In genomic region chr3:184338538-184338945, GRCh38 we compare ENCODE assay signal across 9 cellular contexts. TPM values are rescaled to one million over a fixed set of nuclear protein-coding genes. Genes with fewer than 3 reads are reported as not detected.
A peak's percentile ranks its signal among the peaks of the same experiment; 100 is the strongest.
DNase-seq lines count a peak whose midpoint lies in the region; ATAC-seq and TF ChIP-seq lines count a peak whose summit lies in the region.
"Had no signal": no experiment of that assay in that cellular context is flagged by ENCODE, and none has a peak within 500 bp of the region (broad histone marks: within the 10 kb centered on the region; RNA-seq: fewer than 3 reads in every experiment).

No MANE protein-coding gene starts in this region.

- no peak overlapping the region for H3K4me3 ChIP-seq in cardiac muscle cell
- no peak overlapping the region for H3K4me3 ChIP-seq in SJCRH30

- H3K36me3 ChIP-seq in cardiac muscle cell (peaks cover 13% of the 10 kb centered on the region), SJCRH30 (peaks cover 16% of the 10 kb centered on the region)

- H3K4me1 ChIP-seq in cardiac muscle cell (ENCODE audit: low read depth): peaks cover 5% of the 10 kb centered on the region
- peaks cover 7% of the 10 kb centered on the region; the same call in 1 of the 2 replicates for H3K4me1 ChIP-seq in SJCRH30

- TF ChIP-seq CTCF in cardiac muscle cell (IDR thresholded peaks at IDR 0.05; ENCODE audit: low read depth, low read length): peak; percentile 20

- H3K27me3 Mint-ChIP-seq in activated CD4-positive, alpha-beta memory T cell treated with anti-CD3 and anti-CD28 coated beads, Interleukin-2, amount 10 ng/mL, durations not matched to agents 7 days and 5 days: no peaks in the 10 kb centered on the region
- H3K27me3 Mint-ChIP-seq: IgD-negative memory B cell had no signal

- intact Hi-C loops in posterior vena cava (cut with DNase I): no loop called here

- no peak overlapping the region for H3K27ac Mint-ChIP-seq in activated CD4-positive, alpha-beta memory T cell treated with anti-CD3 and anti-CD28 coated beads, Interleukin-2, amount 10 ng/mL, durations not matched to agents 7 days and 5 days

- ATAC-seq in HG03571 (IDR thresholded peaks at IDR 0.05; ENCODE audit: unreplicated experiment): no peak
- ATAC-seq in GM21528 (IDR thresholded peaks at IDR 0.05; ENCODE audit: low FRiP score, unreplicated experiment): no peak
- no peak for ATAC-seq in HG03175 (IDR thresholded peaks at IDR 0.05; ENCODE audit: unreplicated experiment)

- no peaks in the 10 kb centered on the region for H3K9me3 Mint-ChIP-seq in activated CD4-positive, alpha-beta memory T cell treated with anti-CD3 and anti-CD28 coated beads, Interleukin-2, amount 10 ng/mL, durations not matched to agents 7 days and 5 days
- H3K9me3 Mint-ChIP-seq: IgD-negative memory B cell had no signal

- DNase-seq in NCI-H1436 (lab: John Stamatoyannopoulos, UW) (peak; percentile 99), cardiac muscle cell (ENCODE audit: low read depth in 1 of 2, low spot score in 1 of 2) (peak; percentile 32 to 93), posterior vena cava (ENCODE audit: low spot score) (peak; percentile 93), SJCRH30 (no peak)
- no peak for DNase-seq in activated CD4-positive, alpha-beta memory T cell treated with anti-CD3 and anti-CD28 coated beads, Interleukin-2, amount 10 ng/mL, durations not matched to agents 7 days and 5 days

- CTCF ChIA-PET in activated CD4-positive, alpha-beta memory T cell treated with anti-CD3 and anti-CD28 coated beads, Interleukin-2, amount 10 ng/mL, durations not matched to agents 7 days and 5 days (lab: Charles Lee): interaction anchor here (1.2 kb wide), 1 partner anchor 15 kb away, joined by 3 read pairs; no protein-coding TSS in a partner anchor

- H3K4me1 Mint-ChIP-seq in activated CD4-positive, alpha-beta memory T cell treated with anti-CD3 and anti-CD28 coated beads, Interleukin-2, amount 10 ng/mL, durations not matched to agents 7 days and 5 days: peaks cover 44% of the 10 kb centered on the region

- H3K9me3 ChIP-seq in cardiac muscle cell (ENCODE audit: low read depth) (no peaks in the 10 kb centered on the region), SJCRH30 (replicated peaks) (no peaks in the 10 kb centered on the region)

- POLR2A ChIA-PET in activated CD4-positive, alpha-beta memory T cell treated with anti-CD3 and anti-CD28 coated beads, Interleukin-2, amount 10 ng/mL, durations not matched to agents 7 days and 5 days (lab: Charles Lee): interaction anchor here (1.1 to 2.5 kb wide), 2 partner anchors 11 to 23 kb away, joined by 3 to 13 read pairs; partner anchors contain the start of genes CLCN2 and POLR2H

- H3K27me3 ChIP-seq in cardiac muscle cell (no peaks in the 10 kb centered on the region), SJCRH30 (no peaks in the 10 kb centered on the region)

- H3K4me3 Mint-ChIP-seq in activated CD4-positive, alpha-beta memory T cell treated with anti-CD3 and anti-CD28 coated beads, Interleukin-2, amount 10 ng/mL, durations not matched to agents 7 days and 5 days: peak overlapping the region; percentile 11

- H3K36me3 Mint-ChIP-seq in activated CD4-positive, alpha-beta memory T cell treated with anti-CD3 and anti-CD28 coated beads, Interleukin-2, amount 10 ng/mL, durations not matched to agents 7 days and 5 days (ENCODE audit: low read depth): peaks cover 15% of the 10 kb centered on the region

- H3K27ac ChIP-seq in cardiac muscle cell: no peak overlapping the region
- H3K27ac ChIP-seq in SJCRH30: no peak overlapping the region

RNA-seq across cellular contexts. Expression of gene FAM131A, which starts 1.1 kb away (rescaled TPM):
- total RNA-seq in activated CD4-positive, alpha-beta memory T cell treated with anti-CD3 and anti-CD28 coated beads, Interleukin-2, amount 10 ng/mL, durations not matched to agents 7 days and 5 days: 1 to 10 TPM; 6.5 to 8.7 TPM
- 22.1 and 34.3 TPM in 2 replicates for total RNA-seq in cardiac muscle cell
- polyA plus RNA-seq in cardiac muscle cell: 9.6 and 16.0 TPM in 2 replicates
- total RNA-seq in posterior vena cava: 10 to 100 TPM; 30.4 to 37.4 TPM
- 4.8 and 5.9 TPM in 2 replicates for total RNA-seq in SJCRH30 (2014; rRNA removed; shearing (Covaris generic))

RNA-seq across cellular contexts. Expression of gene CLCN2, which starts 22.9 kb away (rescaled TPM):
- total RNA-seq in activated CD4-positive, alpha-beta memory T cell treated with anti-CD3 and anti-CD28 coated beads, Interleukin-2, amount 10 ng/mL, durations not matched to agents 7 days and 5 days: 1 to 10 TPM; 3.6 to 4.9 TPM
- total RNA-seq in cardiac muscle cell (13.1 and 18.4 TPM in 2 replicates), posterior vena cava (1 to 10 TPM; 3.7 to 4.0 TPM)
- 10.3 and 12.3 TPM in 2 replicates for polyA plus RNA-seq in cardiac muscle cell
- total RNA-seq in SJCRH30 (2014; rRNA removed; shearing (Covaris generic)): 4.1 and 5.5 TPM in 2 replicates

RNA-seq across cellular contexts. Expression of gene POLR2H, which starts 23.0 kb away (rescaled TPM):
- total RNA-seq in activated CD4-positive, alpha-beta memory T cell treated with anti-CD3 and anti-CD28 coated beads, Interleukin-2, amount 10 ng/mL, durations not matched to agents 7 days and 5 days: 10 to 100 TPM; 73.9 to 79.3 TPM
- total RNA-seq in cardiac muscle cell (112 and 122 TPM in 2 replicates), posterior vena cava (10 to 100 TPM; 39.1 to 42.7 TPM)
- polyA plus RNA-seq in cardiac muscle cell: 96.2 and 107 TPM in 2 replicates
- 86.8 and 91.6 TPM in 2 replicates for total RNA-seq in SJCRH30 (2014; rRNA removed; shearing (Covaris generic))

RNA-seq across cellular contexts. Expression of gene EIF4G1, which starts 24.1 kb away (rescaled TPM):
- 100 to 1,000 TPM; 259 to 266 TPM for total RNA-seq in activated CD4-positive, alpha-beta memory T cell treated with anti-CD3 and anti-CD28 coated beads, Interleukin-2, amount 10 ng/mL, durations not matched to agents 7 days and 5 days
- total RNA-seq in cardiac muscle cell (269 and 275 TPM in 2 replicates), posterior vena cava (100 to 1,000 TPM; 273 to 325 TPM)
- polyA plus RNA-seq in cardiac muscle cell: 166 and 184 TPM in 2 replicates
- total RNA-seq in SJCRH30 (2014; rRNA removed; shearing (Covaris generic)): 304 and 312 TPM in 2 replicates

RNA-seq across cellular contexts. Expression of gene THPO, which starts 39.5 kb away (rescaled TPM):
- total RNA-seq in activated CD4-positive, alpha-beta memory T cell treated with anti-CD3 and anti-CD28 coated beads, Interleukin-2, amount 10 ng/mL, durations not matched to agents 7 days and 5 days: not detected
- total RNA-seq in cardiac muscle cell: 3.0 and 3.1 TPM in 2 replicates
- 3.1 and 3.5 TPM in 2 replicates for polyA plus RNA-seq in cardiac muscle cell
- 1 to 10 TPM in 1 of 2 donors, under 1 TPM in 1; 0.71 to 1.1 TPM for total RNA-seq in posterior vena cava
- total RNA-seq in SJCRH30 (2014; rRNA removed; shearing (Covaris generic)): 0.61 and 1.2 TPM in 2 replicates

Comparison
In these comparisons a context has a peak if more than half of its experiments do, and no peak if none do; other contexts are left out.
1. DNase-seq: peak in NCI-H1436 (single experiment), cardiac muscle cell (2 of 2) and posterior vena cava (single experiment); none in activated CD4-positive, alpha-beta memory T cell treated with anti-CD3 and anti-CD28 coated beads, Interleukin-2, amount 10 ng/mL, durations not matched to agents 7 days and 5 days (single experiment) and SJCRH30 (0 of 2).